In the genomic region with DNA sequence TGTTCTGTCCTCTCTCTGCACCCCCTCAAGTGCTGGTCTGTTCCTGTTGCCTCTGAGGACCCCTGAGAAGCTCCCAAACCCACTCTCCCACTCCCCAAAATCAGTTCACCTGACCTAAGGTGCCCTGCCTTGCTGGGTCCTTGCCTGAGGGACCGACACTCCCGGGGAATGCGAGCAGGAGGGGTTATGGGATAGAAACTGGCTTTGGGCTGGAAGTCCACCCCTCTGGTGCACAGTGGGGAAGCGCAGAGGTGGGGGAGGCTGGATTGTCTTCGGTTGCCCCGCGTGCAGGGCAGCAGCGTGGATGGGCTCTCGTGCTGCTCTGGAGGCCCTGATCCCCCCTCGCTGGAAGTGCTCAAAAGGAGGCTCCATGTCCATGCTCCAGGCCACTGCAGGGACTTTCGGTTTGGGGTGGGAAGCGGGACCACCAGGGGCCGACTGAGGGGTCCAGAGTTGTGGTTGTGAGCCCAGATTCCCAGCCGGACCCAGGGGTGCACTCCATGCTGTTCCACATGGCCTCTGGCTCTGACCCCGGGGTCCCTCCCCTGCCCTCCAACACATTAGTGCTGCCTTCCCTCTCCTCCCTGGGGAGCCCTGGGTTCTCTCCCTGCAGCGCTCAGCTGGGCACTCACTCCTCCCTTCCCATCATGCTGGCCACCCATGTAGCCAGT, we compare ENCODE assay signal across 21 cellular contexts. TPM values are rescaled to one million over a fixed set of nuclear protein-coding genes. Genes with fewer than 3 reads are reported as not detected.
"Had no signal": no experiment of that assay in that cellular context is flagged by ENCODE, and none has a peak within 500 bp of the region (broad histone marks: within the 10 kb centered on the region; RNA-seq: fewer than 3 reads in every experiment).

No MANE protein-coding gene starts in this region.

- H3K27ac Mint-ChIP-seq: activated CD8-positive, alpha-beta T cell treated with anti-CD3 and anti-CD28 coated beads, Interleukin-2, amount 10 ng/mL, durations not matched to agents 7 days and 5 days; activated naive CD8-positive, alpha-beta T cell treated with anti-CD3 and anti-CD28 coated beads for 36 hours; activated T-cell treated with anti-CD3 and anti-CD28 coated beads, Interleukin-2, amount 50 U/mL, for 72 hours; T-helper 1 cell treated with Interleukin-12 subunit alpha and Interleukin-12 subunit beta and Interleukin-4 antibody, amounts not matched to agents 30 μg/mL and 1 μg/mL, for 36 hours had no signal

- H3K27ac ChIP-seq: foreskin keratinocyte, parathyroid adenoma, suprapubic skin, WERI-Rb-1 had no signal

- H3K4me3 ChIP-seq: lung, suprapubic skin had no signal

- H3K36me3 ChIP-seq: suprapubic skin had no signal

- ATAC-seq: activated CD8-positive, alpha-beta T cell treated with anti-CD3 and anti-CD28 coated beads, Interleukin-2, amount 10 ng/mL, durations not matched to agents 7 days and 5 days; activated T-cell treated with anti-CD3 and anti-CD28 coated beads, Interleukin-2, amount 50 U/mL, for 72 hours; foreskin keratinocyte had no signal

- DNase-seq: activated CD4-positive, alpha-beta T cell treated with anti-CD3 and anti-CD28 coated beads for 4 hours; activated CD8-positive, alpha-beta memory T cell treated with anti-CD3 and anti-CD28 coated beads, Interleukin-2, amount 50 U/mL, for 4 hours; activated CD8-positive, alpha-beta T cell treated with anti-CD3 and anti-CD28 coated beads, Interleukin-2, amount 10 ng/mL, durations not matched to agents 7 days and 5 days; activated naive CD8-positive, alpha-beta T cell treated with anti-CD3 and anti-CD28 coated beads for 36 hours; activated T-cell treated with anti-CD3 and anti-CD28 coated beads, Interleukin-2, amount 50 U/mL, for 72 hours; amygdala; cortex of kidney; effector CD8-positive, alpha-beta T cell; foreskin keratinocyte; naive B cell; small intestine; stimulated activated CD4-positive, alpha-beta T cell treated with anti-CD3 and anti-CD28 coated beads, Interleukin-4, amount 100 ng/mL, for 4 hours; stimulated activated CD8-positive, alpha-beta memory T cell treated with anti-CD3 and anti-CD28 coated beads, Interleukin-4, amount 100 ng/mL, for 48 hours; stimulated activated naive CD4-positive, alpha-beta T cell treated with Interleukin-2 at 50 U/mL for 16 hours; WERI-Rb-1 had no signal

- H3K36me3 Mint-ChIP-seq: activated naive CD8-positive, alpha-beta T cell treated with anti-CD3 and anti-CD28 coated beads for 36 hours; brain; naive B cell had no signal

- H3K4me3 Mint-ChIP-seq: activated CD8-positive, alpha-beta T cell treated with anti-CD3 and anti-CD28 coated beads, Interleukin-2, amount 10 ng/mL, durations not matched to agents 7 days and 5 days; activated naive CD8-positive, alpha-beta T cell treated with anti-CD3 and anti-CD28 coated beads for 36 hours; activated T-cell treated with anti-CD3 and anti-CD28 coated beads, Interleukin-2, amount 50 U/mL, for 72 hours; brain; central memory CD8-positive, alpha-beta T cell; naive B cell; T-helper 1 cell treated with Interleukin-12 subunit alpha and Interleukin-12 subunit beta and Interleukin-4 antibody, amounts not matched to agents 30 μg/mL and 1 μg/mL, for 36 hours had no signal

- H3K9me3 Mint-ChIP-seq: activated naive CD8-positive, alpha-beta T cell treated with anti-CD3 and anti-CD28 coated beads for 36 hours; activated T-cell treated with anti-CD3 and anti-CD28 coated beads, Interleukin-2, amount 50 U/mL, for 72 hours; brain; central memory CD8-positive, alpha-beta T cell; T-helper 1 cell treated with Interleukin-12 subunit alpha and Interleukin-12 subunit beta and Interleukin-4 antibody, amounts not matched to agents 30 μg/mL and 1 μg/mL, for 36 hours had no signal

- H3K9me3 ChIP-seq: suprapubic skin had no signal

- H3K4me1 Mint-ChIP-seq: activated naive CD8-positive, alpha-beta T cell treated with anti-CD3 and anti-CD28 coated beads for 36 hours; central memory CD8-positive, alpha-beta T cell; naive B cell had no signal

- H3K4me1 ChIP-seq: parathyroid adenoma had no signal

RNA-seq across cellular contexts. Expression of a gene that starts 7.6 kb away (rescaled TPM):
- total RNA-seq: activated CD8-positive, alpha-beta T cell treated with anti-CD3 and anti-CD28 coated beads, Interleukin-2, amount 10 ng/mL, durations not matched to agents 7 days and 5 days; activated naive CD8-positive, alpha-beta T cell treated with anti-CD3 and anti-CD28 coated beads for 36 hours had no signal
